ENCODE assay signal across 1 cellular context in genomic region chr6:157428418-157429202, GRCh38.
TF ChIP-seq lines count a peak whose summit lies in the region.

No MANE protein-coding gene starts in this region.

TF ChIP-seq in HCT116, 20 proteins besides CTCF, POLR2A, EP300 and RAD21 (continued from another document):
- TF ChIP-seq ZBTB33 (IDR thresholded peaks at IDR 0.05; ENCODE audit: extremely low read depth, insufficient replicate concordance, low read length) (peak; percentile 79), TCF7L2 (IDR thresholded peaks at IDR 0.05; ENCODE audit: borderline replicate concordance, extremely low read depth, insufficient read depth, insufficient read length) (peak; percentile 96), FOSL1 (IDR thresholded peaks at IDR 0.05; ENCODE audit: low read depth) (peak; percentile 100), SRF (IDR thresholded peaks at IDR 0.05; ENCODE audit: low read depth) (peak; percentile 95), SIN3A (IDR thresholded peaks at IDR 0.05; ENCODE audit: low read depth) (peak; percentile 99), ELF1 (IDR thresholded peaks at IDR 0.05; ENCODE audit: borderline replicate concordance, low read depth) (no peak)
- TF ChIP-seq, protein P1, sequence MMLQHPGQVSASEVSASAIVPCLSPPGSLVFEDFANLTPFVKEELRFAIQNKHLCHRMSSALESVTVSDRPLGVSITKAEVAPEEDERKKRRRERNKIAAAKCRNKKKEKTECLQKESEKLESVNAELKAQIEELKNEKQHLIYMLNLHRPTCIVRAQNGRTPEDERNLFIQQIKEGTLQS (IDR thresholded peaks at IDR 0.05), result peak; percentile 70; the same call in 1 of the 2 replicates
